In the genomic region with DNA sequence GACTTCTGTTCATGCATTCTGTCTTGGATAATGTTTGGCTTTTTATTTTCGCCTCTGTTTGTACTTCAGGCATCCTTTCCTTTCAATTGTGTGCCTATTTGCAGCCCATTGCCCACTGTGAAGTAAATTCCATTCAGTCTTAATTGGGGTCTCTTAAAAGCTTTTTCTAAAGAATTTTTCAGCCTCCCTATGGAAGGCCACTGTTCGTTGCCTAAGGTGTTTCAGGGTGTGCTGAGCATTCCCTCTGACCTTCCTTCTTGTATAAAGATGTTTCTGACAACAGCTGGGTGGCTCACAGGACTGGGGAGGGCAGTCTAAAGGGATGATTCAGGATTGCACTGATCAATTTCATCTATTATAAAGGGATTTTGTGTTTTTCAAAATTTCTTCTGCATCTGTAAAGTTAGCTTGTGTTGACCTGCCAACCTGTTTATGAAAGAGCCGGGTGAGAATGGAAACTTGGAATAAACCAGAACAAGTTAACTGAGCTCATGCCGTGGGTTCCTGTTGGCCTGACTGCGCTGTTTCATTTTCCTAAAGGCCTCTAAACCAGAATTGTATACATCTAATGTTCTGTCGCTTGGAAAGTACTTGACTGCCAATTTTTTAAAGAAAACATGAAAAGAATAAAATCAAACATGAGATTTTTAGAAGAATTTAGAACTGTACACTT, we compare ENCODE assay signal across 1 cellular context.
TF ChIP-seq lines count a peak whose summit lies in the region.

No MANE protein-coding gene starts in this region.

TF ChIP-seq in IMR-90, 13 proteins besides CTCF, POLR2A, EP300 and RAD21:
- TF ChIP-seq RFX5 (IDR thresholded peaks at IDR 0.05; ENCODE audit: low read depth, low read length) = no peak
- no peak for TF ChIP-seq FOS (IDR thresholded peaks at IDR 0.05; ENCODE audit: low read depth, low read length)
- TF ChIP-seq BHLHE40 (IDR thresholded peaks at IDR 0.05; ENCODE audit: low read depth, low read length) = no peak
- TF ChIP-seq SMC3 (IDR thresholded peaks at IDR 0.05; ENCODE audit: low read depth, low read length) = no peak
- no peak for TF ChIP-seq RCOR1 (IDR thresholded peaks at IDR 0.05; ENCODE audit: insufficient replicate concordance, low read length)
- TF ChIP-seq, protein P1, sequence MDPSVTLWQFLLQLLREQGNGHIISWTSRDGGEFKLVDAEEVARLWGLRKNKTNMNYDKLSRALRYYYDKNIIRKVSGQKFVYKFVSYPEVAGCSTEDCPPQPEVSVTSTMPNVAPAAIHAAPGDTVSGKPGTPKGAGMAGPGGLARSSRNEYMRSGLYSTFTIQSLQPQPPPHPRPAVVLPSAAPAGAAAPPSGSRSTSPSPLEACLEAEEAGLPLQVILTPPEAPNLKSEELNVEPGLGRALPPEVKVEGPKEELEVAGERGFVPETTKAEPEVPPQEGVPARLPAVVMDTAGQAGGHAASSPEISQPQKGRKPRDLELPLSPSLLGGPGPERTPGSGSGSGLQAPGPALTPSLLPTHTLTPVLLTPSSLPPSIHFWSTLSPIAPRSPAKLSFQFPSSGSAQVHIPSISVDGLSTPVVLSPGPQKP (IDR thresholded peaks at IDR 0.05; ENCODE audit: borderline replicate concordance, low read depth, low read length) = no peak
- TF ChIP-seq, protein P2, sequence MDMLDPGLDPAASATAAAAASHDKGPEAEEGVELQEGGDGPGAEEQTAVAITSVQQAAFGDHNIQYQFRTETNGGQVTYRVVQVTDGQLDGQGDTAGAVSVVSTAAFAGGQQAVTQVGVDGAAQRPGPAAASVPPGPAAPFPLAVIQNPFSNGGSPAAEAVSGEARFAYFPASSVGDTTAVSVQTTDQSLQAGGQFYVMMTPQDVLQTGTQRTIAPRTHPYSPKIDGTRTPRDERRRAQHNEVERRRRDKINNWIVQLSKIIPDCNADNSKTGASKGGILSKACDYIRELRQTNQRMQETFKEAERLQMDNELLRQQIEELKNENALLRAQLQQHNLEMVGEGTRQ (IDR thresholded peaks at IDR 0.05; ENCODE audit: low read depth, low read length) = no peak
